ENCODE assay signal across 1 cellular context in genomic region chr7:16506422-16506821, GRCh38.
A peak's percentile ranks its signal among the peaks of the same experiment; 100 is the strongest.
TF ChIP-seq lines count a peak whose summit lies in the region.
"Not testable (repeated sequence)": the region's sequence is repeated elsewhere in the genome, so short reads cannot be mapped to it uniquely, and the experiment has no call there.

No MANE protein-coding gene starts in this region.

TF ChIP-seq in K562, 482 proteins besides CTCF, POLR2A, EP300 and RAD21 (continued from another document):
- TF ChIP-seq MLLT1 (IDR thresholded peaks at IDR 0.05) = peak in 1 of 2 experiments; percentile 83; a peak in 2 of 4 replicates
- TF ChIP-seq ZNF384 (IDR thresholded peaks at IDR 0.05; ENCODE audit: low read depth, low read length) = 0 out of 2 replicates have a peak, but pooled peaks have one; percentile 50
- TF ChIP-seq SMARCA4 (IDR thresholded peaks at IDR 0.05) = peak; percentile 50; the same call in 1 of the 2 replicates
- not testable (repeated sequence) for TF ChIP-seq ID3 (CRISPR knock-in tag; IDR thresholded peaks at IDR 0.05)
- TF ChIP-seq ID3 (tag; IDR thresholded peaks at IDR 0.05) = 0 out of 2 replicates have a peak, but pooled peaks have one; percentile 20
- peak; percentile 58; the same call in 1 of the 2 replicates for TF ChIP-seq ESRRA (IDR thresholded peaks at IDR 0.05; ENCODE audit: borderline replicate concordance, low read depth)
- TF ChIP-seq SOX6 (IDR thresholded peaks at IDR 0.05) = peak; percentile 23; the same call in 1 of the 2 replicates
- TF ChIP-seq TRIM24 (IDR thresholded peaks at IDR 0.05) = peak; percentile 49 to 51; a peak in 2 of 4 replicates
- peak; percentile 59; the same call in 1 of the 2 replicates for TF ChIP-seq DPF2 (IDR thresholded peaks at IDR 0.05)
- 0 out of 2 replicates have a peak, but pooled peaks have one; percentile 46 for TF ChIP-seq HMBOX1 (IDR thresholded peaks at IDR 0.05)
- peak; percentile 49; the same call in 1 of the 2 replicates for TF ChIP-seq SMARCE1 (IDR thresholded peaks at IDR 0.05)
- TF ChIP-seq EGR1 (conservative IDR thresholded peaks at IDR 0.05) = 0 out of 2 replicates have a peak, but pooled peaks have one; percentile 31
- peak; percentile 30; the same call in 1 of the 2 replicates for TF ChIP-seq CC2D1A (IDR thresholded peaks at IDR 0.05)
